Comparison of ENCODE assay signal across 15 cellular contexts in genomic region chr1:9685833-9686232, GRCh38. TPM values are rescaled to one million over a fixed set of nuclear protein-coding genes. Genes with fewer than 3 reads are reported as not detected.
DNase-seq lines count a peak whose midpoint lies in the region; ATAC-seq and TF ChIP-seq lines count a peak whose summit lies in the region.
"Had no signal": no experiment of that assay in that cellular context is flagged by ENCODE, and none has a peak within 500 bp of the region (broad histone marks: within the 10 kb centered on the region; RNA-seq: fewer than 3 reads in every experiment).

No MANE protein-coding gene starts in this region.

- no peaks in the 10 kb centered on the region for H3K9me3 ChIP-seq in BLaER1 treated with 17β-estradiol and CSF1 and Interleukin-3, amounts not matched to agents 10 nM and 100 nM (replicated peaks in 1 of 11)
- no peaks in the 10 kb centered on the region for H3K9me3 ChIP-seq in DOHH2 (ENCODE audit: control insufficient read depth, insufficient read depth, low read length)

- peaks cover 95 to 100% (median 97%) of the 10 kb centered on the region in 11 experiments for H4K20me1 ChIP-seq in BLaER1 treated with 17β-estradiol and CSF1 and Interleukin-3, amounts not matched to agents 10 nM and 100 nM
- H4K20me1 ChIP-seq in DOHH2 (ENCODE audit: control insufficient read depth, insufficient read depth, low read depth, low read length): peaks cover 14% of the 10 kb centered on the region

- TF ChIP-seq CTCF in DOHH2 (IDR thresholded peaks at IDR 0.05; ENCODE audit: low read depth, low read length, poor library complexity, severe bottlenecking): no peak
- TF ChIP-seq CTCF in progenitor cell of endocrine pancreas (IDR thresholded peaks at IDR 0.05; ENCODE audit: unreplicated experiment): no peak

- ATAC-seq in GM18867 (IDR thresholded peaks at IDR 0.05; ENCODE audit: unreplicated experiment): no peak
- ATAC-seq: activated CD4-positive, CD25-positive, alpha-beta regulatory T cell treated with anti-CD3 and anti-CD28 coated beads, Interleukin-2, amount 50 U/mL, for 24 hours; left lobe of liver; sciatic nerve had no signal

- peaks cover 20% of the 10 kb centered on the region for H3F3A ChIP-seq in DOHH2 (ENCODE audit: control insufficient read depth, insufficient read depth)

- H3K4me2 ChIP-seq in BLaER1 treated with 17β-estradiol and CSF1 and Interleukin-3, amounts not matched to agents 10 nM and 100 nM: peak overlapping the region; percentile 95 to 100 (median 99)
- H3K4me2 ChIP-seq in DOHH2 (ENCODE audit: low read length): peak overlapping the region; percentile 81

- peaks cover 65% of the 10 kb centered on the region for H3K79me2 ChIP-seq in DOHH2 (ENCODE audit: control insufficient read depth, low read length)

- no peak for DNase-seq in activated CD4-positive, alpha-beta memory T cell treated with anti-CD3 and anti-CD28 coated beads for 36 hours
- no peak for DNase-seq in epithelial cell of prostate (ENCODE audit: low read depth, low spot score)
- no peak for DNase-seq in progenitor cell of endocrine pancreas (ENCODE audit: low spot score, unreplicated experiment)
- no peak for DNase-seq in UCSD-AML1 (lab: John Stamatoyannopoulos, UW; ENCODE audit: unreplicated experiment)
- DNase-seq in NCI-H2171 treated with DMSO at 0.1 percent for 48 hours (lab: John Stamatoyannopoulos, UW): no peak
- DNase-seq: activated gamma-delta T cell treated with Interleukin-2 at 50 U/mL for 16 hours, cerebellar nuclear complex, erythroblast, HCEC 1CT had no signal

- H3K4me3 Mint-ChIP-seq in activated CD4-positive, alpha-beta memory T cell treated with anti-CD3 and anti-CD28 coated beads for 36 hours: no peak overlapping the region
- H3K4me3 Mint-ChIP-seq in progenitor cell of endocrine pancreas (ENCODE audit: low read depth): no peak overlapping the region

- CTCF ChIA-PET in activated CD4-positive, alpha-beta memory T cell treated with anti-CD3 and anti-CD28 coated beads for 36 hours (lab: Charles Lee): interaction anchor here (1.1 to 2.3 kb wide), 3 partner anchors 17 to 99 kb away, joined by 4 to 7 read pairs (median 7); no protein-coding TSS in a partner anchor

- H3K27ac ChIP-seq in BLaER1 treated with 17β-estradiol and CSF1 and Interleukin-3, amounts not matched to agents 10 nM and 100 nM: peak overlapping the region in 9 of 11 experiments; percentile 65 to 82 (median 76); a peak in 14 of 22 replicates
- no peak overlapping the region for H3K27ac ChIP-seq in DOHH2 (ENCODE audit: low read depth, low read length)
- peak overlapping the region; percentile 61 for H3K27ac ChIP-seq in epithelial cell of prostate

- intact Hi-C loops in activated CD4-positive, alpha-beta memory T cell treated with anti-CD3 and anti-CD28 coated beads for 36 hours (cut with micrococcal nuclease): loop anchor here (2.0 kb wide), 4 partner anchors 15 to 57 kb away; no protein-coding TSS in a partner anchor

- no peaks in the 10 kb centered on the region for H3K27me3 Mint-ChIP-seq in activated CD4-positive, alpha-beta memory T cell treated with anti-CD3 and anti-CD28 coated beads for 36 hours
- peaks cover 25% of the 10 kb centered on the region for H3K27me3 Mint-ChIP-seq in progenitor cell of endocrine pancreas

- POLR2A ChIA-PET in activated CD4-positive, alpha-beta memory T cell treated with anti-CD3 and anti-CD28 coated beads for 36 hours (lab: Charles Lee): interaction anchor here (0.6 to 1.5 kb wide), 2 partner anchors 57 to 140 kb away, joined by 4 to 7 read pairs; no protein-coding TSS in a partner anchor

- H3K4me1 ChIP-seq in BLaER1 treated with 17β-estradiol and CSF1 and Interleukin-3, amounts not matched to agents 10 nM and 100 nM: peaks cover 73 to 96% (median 90%) of the 10 kb centered on the region in 10 experiments
- H3K4me1 ChIP-seq in DOHH2 (ENCODE audit: control insufficient read depth, low read length): peaks cover 57% of the 10 kb centered on the region

- H3K27ac Mint-ChIP-seq in activated CD4-positive, alpha-beta memory T cell treated with anti-CD3 and anti-CD28 coated beads for 36 hours: peak overlapping the region; percentile 62
- no peak overlapping the region for H3K27ac Mint-ChIP-seq in progenitor cell of endocrine pancreas

- H3K9ac ChIP-seq in BLaER1 treated with 17β-estradiol and CSF1 and Interleukin-3, amounts not matched to agents 10 nM and 100 nM: peak overlapping the region in 7 of 11 experiments; percentile 3 to 80 (median 24); a peak in 7 of 22 replicates

- H3K4me3 ChIP-seq in BLaER1 treated with 17β-estradiol and CSF1 and Interleukin-3, amounts not matched to agents 10 nM and 100 nM: no peak overlapping the region
- no peak overlapping the region for H3K4me3 ChIP-seq in DOHH2 (ENCODE audit: low read length)

- no peaks in the 10 kb centered on the region for H3K9me2 ChIP-seq in DOHH2 (replicated peaks; ENCODE audit: control insufficient read depth, low read length)

- no peaks in the 10 kb centered on the region for H3K27me3 ChIP-seq in BLaER1 treated with 17β-estradiol and CSF1 and Interleukin-3, amounts not matched to agents 10 nM and 100 nM
- 0 out of 2 replicates have a peak, but pooled peaks cover 4% of the 10 kb centered on the region for H3K27me3 ChIP-seq in DOHH2 (ENCODE audit: control insufficient read depth, low read length)

- H3K9me3 Mint-ChIP-seq in activated CD4-positive, alpha-beta memory T cell treated with anti-CD3 and anti-CD28 coated beads for 36 hours: no peaks in the 10 kb centered on the region
- H3K9me3 Mint-ChIP-seq in progenitor cell of endocrine pancreas (ENCODE audit: low read depth): no peaks in the 10 kb centered on the region

- H3K4me1 Mint-ChIP-seq in activated CD4-positive, alpha-beta memory T cell treated with anti-CD3 and anti-CD28 coated beads for 36 hours (ENCODE audit: low read depth): peaks cover 61% of the 10 kb centered on the region
- peaks cover 5% of the 10 kb centered on the region for H3K4me1 Mint-ChIP-seq in progenitor cell of endocrine pancreas (ENCODE audit: low read depth)

- H3K36me3 ChIP-seq in BLaER1 treated with 17β-estradiol and CSF1 and Interleukin-3, amounts not matched to agents 10 nM and 100 nM: peaks cover 18 to 42% (median 28%) of the 10 kb centered on the region in 11 experiments; a peak in 17 of 22 replicates
- no peaks in the 10 kb centered on the region for H3K36me3 ChIP-seq in DOHH2 (ENCODE audit: control insufficient read depth, low read length)

- peaks cover 2% of the 10 kb centered on the region for H3K36me3 Mint-ChIP-seq in activated CD4-positive, alpha-beta memory T cell treated with anti-CD3 and anti-CD28 coated beads for 36 hours
- no peaks in the 10 kb centered on the region for H3K36me3 Mint-ChIP-seq in progenitor cell of endocrine pancreas (ENCODE audit: insufficient read depth)

RNA-seq across cellular contexts. Expression of gene PIK3CD, which starts 34.3 kb away (rescaled TPM):
- total RNA-seq in activated CD4-positive, alpha-beta memory T cell treated with anti-CD3 and anti-CD28 coated beads for 36 hours: 100 to 1,000 TPM; 129 to 138 TPM
- total RNA-seq in progenitor cell of endocrine pancreas: 13.7 and 15.7 TPM in 2 replicates
